Comparison of ENCODE assay signal across 2 cellular contexts in genomic region chr13:113337556-113337955, GRCh38.
A peak's percentile ranks its signal among the peaks of the same experiment; 100 is the strongest.
TF ChIP-seq lines count a peak whose summit lies in the region.

No MANE protein-coding gene starts in this region.

TF ChIP-seq in HCT116, 20 proteins besides CTCF, POLR2A, EP300 and RAD21:
- TF ChIP-seq REST (IDR thresholded peaks at IDR 0.05; ENCODE audit: low read depth) (no peak), SRF (IDR thresholded peaks at IDR 0.05; ENCODE audit: low read depth) (no peak), TCF7L2 (IDR thresholded peaks at IDR 0.05; ENCODE audit: borderline replicate concordance, extremely low read depth, insufficient read depth, insufficient read length) (no peak), POLR2AphosphoS5 (IDR thresholded peaks at IDR 0.05; ENCODE audit: low read depth, low read length) (no peak), MAX (IDR thresholded peaks at IDR 0.05) (no peak), ZFX (IDR thresholded peaks at IDR 0.05) (no peak), FOSL1 (IDR thresholded peaks at IDR 0.05; ENCODE audit: low read depth) (no peak), CBX3 (IDR thresholded peaks at IDR 0.05; ENCODE audit: low read depth) (no peak), ELF1 (IDR thresholded peaks at IDR 0.05; ENCODE audit: borderline replicate concordance, low read depth) (no peak)

TF ChIP-seq in WTC11, 78 proteins besides CTCF, POLR2A, EP300 and RAD21 (continued from another document):
- no peak for TF ChIP-seq ZMAT4 (CRISPR knock-in tag; IDR thresholded peaks at IDR 0.05)
- peak; percentile 63 for TF ChIP-seq USF2 (CRISPR knock-in tag; IDR thresholded peaks at IDR 0.05)
- TF ChIP-seq ATF3 (CRISPR knock-in tag; conservative IDR thresholded peaks at IDR 0.05) = no peak
TF ChIP-seq in WTC11: peak in this region for 2.
